Comparison of ENCODE assay signal across 10 cellular contexts in the genomic region with DNA sequence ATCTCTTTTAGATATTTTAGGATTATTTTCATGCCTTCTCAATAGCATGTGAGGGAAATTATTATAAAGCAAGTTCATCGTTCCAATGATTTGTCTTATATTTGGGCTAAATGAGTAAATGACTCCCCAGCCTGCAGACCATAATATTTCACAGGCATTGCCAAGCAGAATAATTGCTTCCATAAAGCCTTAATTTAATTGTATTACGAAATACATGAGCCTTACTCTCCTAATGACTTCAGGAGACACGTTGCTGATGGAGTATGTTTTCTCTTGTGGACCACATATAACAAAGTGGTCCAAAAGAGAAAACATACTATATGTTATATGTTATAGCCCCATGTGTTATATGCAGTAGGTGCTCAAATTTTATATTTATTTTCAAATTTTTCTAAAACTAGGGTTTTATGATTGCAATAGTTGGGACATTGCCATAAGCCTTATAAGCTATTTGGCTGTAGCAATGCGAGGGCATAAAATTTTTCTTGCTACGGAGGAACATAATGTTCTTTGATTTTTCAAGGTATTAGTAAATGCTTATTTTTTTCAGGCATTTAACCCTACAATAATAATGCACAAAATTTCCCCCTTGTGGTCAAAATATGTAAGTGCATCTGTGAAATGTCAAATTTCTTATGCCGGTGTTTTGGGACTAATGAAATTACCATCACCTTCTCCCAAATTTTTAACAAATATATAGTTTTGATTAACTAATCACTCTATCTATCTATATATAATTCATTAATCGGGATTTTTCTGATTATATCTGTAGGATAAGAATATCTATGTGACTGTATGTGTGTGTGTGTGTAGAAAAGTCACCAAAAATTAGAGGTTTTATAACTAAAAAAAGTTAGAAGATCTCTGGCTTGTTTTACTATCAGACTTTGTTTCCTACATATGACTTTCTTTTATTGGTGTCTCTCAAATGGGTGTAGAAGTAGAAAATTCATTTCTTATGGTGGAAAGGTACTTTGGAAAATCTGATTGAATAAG. TPM values are rescaled to one million over a fixed set of nuclear protein-coding genes. Genes with fewer than 3 reads are reported as not detected.
A peak's percentile ranks its signal among the peaks of the same experiment; 100 is the strongest.
DNase-seq lines count a peak whose midpoint lies in the region; ATAC-seq and TF ChIP-seq lines count a peak whose summit lies in the region.
"Had no signal": no experiment of that assay in that cellular context is flagged by ENCODE, and none has a peak within 500 bp of the region (broad histone marks: within the 10 kb centered on the region; RNA-seq: fewer than 3 reads in every experiment).

No MANE protein-coding gene starts in this region.

- TF ChIP-seq CTCF in AG04450 (IDR thresholded peaks at IDR 0.05; ENCODE audit: low read depth, low read length): peak; percentile 72

- no peaks in the 10 kb centered on the region for H3K27me3 ChIP-seq in AG04450 (ENCODE audit: control insufficient read depth, insufficient read depth, low read length)

- H3K4me3 ChIP-seq in AG04450 (ENCODE audit: low read depth, low read length): no peak overlapping the region

- H3K9me3 ChIP-seq in AG04450 (ENCODE audit: control insufficient read depth, insufficient read depth, low read length): no peaks in the 10 kb centered on the region

- no peak overlapping the region for H3K27ac ChIP-seq in AG04450 (ENCODE audit: low read depth, low read length)

- CTCF ChIA-PET in AG04450 (lab: Charles Lee): interaction anchor here (0.6 to 4.9 kb wide), 26 partner anchors 8 to 466 kb away, joined by 3 to 67 read pairs (median 6); partner anchors contain the start of gene TMPRSS11D

- ATAC-seq in GM19351 (IDR thresholded peaks at IDR 0.05; ENCODE audit: unreplicated experiment): peak; percentile 64
- no peak for ATAC-seq in GM19023 (IDR thresholded peaks at IDR 0.05; ENCODE audit: unreplicated experiment)

- in situ Hi-C loops in SK-MEL-5 (cut with HindIII; ENCODE audit: low pct_unique_long_range_greater_than_20kb, low sequenced_read_pairs): no loop called here

- DNase-seq in AG04450 (ENCODE audit: low read depth, low spot score) (no peak), SK-MEL-5 (ENCODE audit: low read depth, low spot score) (peak; percentile 37), glomerular visceral epithelial cell (ENCODE audit: extremely low spot score) (peak; percentile 28), hypothalamus (lab: John Stamatoyannopoulos, UW) (no peak), NCI-H446 treated with DMSO at 0.1 percent for 48 hours (lab: John Stamatoyannopoulos, UW) (no peak)
- no peak for DNase-seq in activated CD8-positive, alpha-beta memory T cell treated with anti-CD3 and anti-CD28 coated beads, Interleukin-2, amount 50 U/mL, for 4 hours
- DNase-seq: Right ventricle myocardium superior had no signal

- POLR2A ChIA-PET in AG04450 (lab: Yijun Ruan, JAX): no interaction called here

RNA-seq across cellular contexts. Expression of gene TMPRSS11D, which starts 26.4 kb away (rescaled TPM):
- not detected in 2 replicates for polyA plus RNA-seq in AG04450 (2011; rRNA removed)
- polyA minus RNA-seq in AG04450 (2011; rRNA and poly(A)+ RNA removed): not detected in 2 replicates
- total RNA-seq in SK-MEL-5 (2014; rRNA removed; shearing (Covaris generic)): not detected in 2 replicates
- polyA plus RNA-seq in SK-MEL-5 (2015; cell fraction: cytosol; rRNA removed): not detected in 2 replicates
- polyA plus RNA-seq in SK-MEL-5 (2015; cell fraction: nucleus; rRNA removed): not detected in 2 replicates
- total RNA-seq: glomerular endothelial cell, Right ventricle myocardium superior had no signal

RNA-seq across cellular contexts. Expression of gene TMPRSS11A, which starts 53.1 kb away (rescaled TPM):
- polyA plus RNA-seq in AG04450 (2011; rRNA removed): not detected in 2 replicates
- polyA minus RNA-seq in AG04450 (2011; rRNA and poly(A)+ RNA removed): not detected in 2 replicates
- not detected in 2 replicates for total RNA-seq in SK-MEL-5 (2014; rRNA removed; shearing (Covaris generic))
- polyA plus RNA-seq in SK-MEL-5 (2015; cell fraction: cytosol; rRNA removed): not detected in 2 replicates
- polyA plus RNA-seq in SK-MEL-5 (2015; cell fraction: nucleus; rRNA removed): not detected in 2 replicates
- total RNA-seq: glomerular endothelial cell, Right ventricle myocardium superior had no signal

Comparison
In these comparisons a context has a peak if more than half of its experiments do, and no peak if none do; other contexts are left out.
1. DNase-seq: peak in SK-MEL-5 (single experiment) and glomerular visceral epithelial cell (single experiment); none in AG04450 (single experiment), hypothalamus (0 of 51), NCI-H446 treated with DMSO at 0.1 percent for 48 hours (single experiment) and activated CD8-positive, alpha-beta memory T cell treated with anti-CD3 and anti-CD28 coated beads, Interleukin-2, amount 50 U/mL, for 4 hours (single experiment).